Comparison of ENCODE assay signal across 2 cellular contexts in the genomic region with DNA sequence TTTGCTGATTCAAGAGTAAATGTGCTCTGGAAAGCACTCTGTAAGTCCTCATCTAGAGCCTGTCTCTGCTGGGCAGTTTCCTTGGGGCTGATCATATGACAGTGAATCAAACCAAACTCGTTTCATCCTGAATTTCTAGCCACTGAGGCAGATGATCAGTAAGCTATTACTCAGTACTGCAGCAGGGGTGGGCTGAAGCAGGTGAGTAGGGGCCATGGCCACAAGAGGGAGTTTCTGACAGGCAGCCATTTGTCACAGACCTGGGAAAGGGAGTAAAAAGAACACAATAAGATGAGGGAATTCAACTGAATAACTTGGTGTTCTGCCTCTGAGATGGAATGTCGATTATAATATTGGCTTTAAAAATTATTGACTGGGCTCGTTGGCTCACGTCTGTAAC. TPM values are rescaled to one million over a fixed set of nuclear protein-coding genes. Genes with fewer than 3 reads are reported as not detected.
"Had no signal": no experiment of that assay in that cellular context is flagged by ENCODE, and none has a peak within 500 bp of the region (broad histone marks: within the 10 kb centered on the region; RNA-seq: fewer than 3 reads in every experiment).

No MANE protein-coding gene starts in this region.

RNA-seq across cellular contexts. Expression of gene HSFY2, which starts 19.4 kb away (rescaled TPM):
- total RNA-seq: G401, GM12878 had no signal
- polyA plus RNA-seq: GM12878 had no signal
